In the genomic region with DNA sequence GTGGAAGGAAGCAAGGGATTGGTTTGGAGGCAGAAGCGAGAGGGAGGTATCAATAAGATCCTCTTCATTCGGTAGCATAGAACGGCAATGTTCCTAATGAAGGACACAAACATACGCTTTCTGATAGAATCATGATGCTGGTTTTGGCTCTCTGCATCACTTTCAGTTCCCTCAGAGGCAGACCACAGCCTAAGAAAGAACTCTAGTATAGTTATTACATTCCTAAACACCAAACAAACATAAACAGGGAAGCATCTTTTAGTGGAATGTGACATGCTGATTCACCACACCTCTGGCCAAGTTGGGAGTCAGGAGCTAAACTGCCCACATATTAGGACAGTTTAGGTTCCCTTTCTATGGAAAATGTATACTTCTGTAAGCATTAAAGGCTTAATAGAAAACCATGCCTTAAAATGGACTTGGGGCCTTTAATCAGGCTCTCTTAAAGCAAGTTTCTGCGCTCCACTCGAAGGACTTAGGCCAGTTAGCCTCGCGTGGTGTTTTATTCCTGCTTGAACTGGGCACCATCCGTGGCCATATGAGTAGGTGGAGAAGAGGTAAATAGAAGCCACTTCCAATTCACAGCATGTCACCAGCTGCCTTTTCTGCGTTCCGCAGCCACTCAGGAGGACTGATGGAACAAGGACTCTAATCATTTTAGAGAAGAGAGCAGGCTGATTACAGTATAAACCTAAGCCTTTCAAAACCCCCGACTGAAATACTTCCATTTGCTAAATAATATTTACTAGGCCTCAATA, we compare ENCODE assay signal across 11 cellular contexts. TPM values are rescaled to one million over a fixed set of nuclear protein-coding genes. Genes with fewer than 3 reads are reported as not detected.
DNase-seq lines count a peak whose midpoint lies in the region; ATAC-seq, FAIRE-seq and TF ChIP-seq lines count a peak whose summit lies in the region.
"Had no signal": no experiment of that assay in that cellular context is flagged by ENCODE, and none has a peak within 500 bp of the region (broad histone marks: within the 10 kb centered on the region; RNA-seq: fewer than 3 reads in every experiment).

No MANE protein-coding gene starts in this region.

- in situ Hi-C loops in HepG2 (cut with HindIII; ENCODE audit: extremely low pct_ligation_motif_present, low pct_unique_long_range_greater_than_20kb) (no loop called here), gastrocnemius medialis (cut with MboI; ENCODE audit: low sequenced_read_pairs in 4 of 4) (no loop called here)

- H3K36me3 ChIP-seq in right lobe of liver (no peaks in the 10 kb centered on the region), HepG2 (replicated peaks in 1 of 2; ENCODE audit: control insufficient read depth in 1 of 2, insufficient read depth in 2 of 2, low read length in 2 of 2) (no peaks in the 10 kb centered on the region), gastrocnemius medialis (peaks cover 0 to 5% of the 10 kb centered on the region in 2 donors)

- DNase-seq in right lobe of liver = no peak
- no peak for DNase-seq in HepG2 (ENCODE audit: low spot score)
- peak; percentile 24 for DNase-seq in dedifferentiated amniotic fluid mesenchymal stem cell (ENCODE audit: extremely low spot score)
- no peak for DNase-seq in NK-92 (lab: John Stamatoyannopoulos, UW; ENCODE audit: unreplicated experiment)
- DNase-seq in activated T-cell treated with anti-CD3 and anti-CD28 coated beads, Interleukin-2, amount 50 U/mL, for 48 hours = no peak
- DNase-seq in gastrocnemius medialis = no peak
- no peak for DNase-seq in frontal cortex (ENCODE audit: low spot score in 2 of 2)
- DNase-seq: activated CD4-positive, alpha-beta T cell treated with anti-CD3 and anti-CD28 coated beads, Interleukin-2, amount 50 U/mL, for 4 hours; DND-41; stimulated activated CD4-positive, alpha-beta T cell treated with anti-CD3 and anti-CD28 coated beads, Interleukin-4, amount 100 ng/mL, for 1 hour had no signal

- ATAC-seq in right lobe of liver (peak; percentile 27 to 56 (median 42)), HepG2 (no peak), HG03095 (IDR thresholded peaks at IDR 0.05; ENCODE audit: unreplicated experiment) (peak; percentile 79), gastrocnemius medialis (no peak)

- TF ChIP-seq CTCF in right lobe of liver (IDR thresholded peaks at IDR 0.05) (no peak), HepG2 (CRISPR knock-in tag; IDR thresholded peaks at IDR 0.05) (no peak), gastrocnemius medialis (IDR thresholded peaks at IDR 0.05 in 4 of 5, conservative IDR thresholded peaks at IDR 0.05 in 1 of 5) (no peak)

- no peak overlapping the region for H2AFZ ChIP-seq in HepG2 (ENCODE audit: low read length)

- no peaks in the 10 kb centered on the region for H4K20me1 ChIP-seq in HepG2 (ENCODE audit: insufficient read depth, low read length)

- CTCF ChIA-PET in HepG2 (lab: Yijun Ruan, JAX; ENCODE audit: low intra/inter-chr PET ratio, low total read pairs) = no interaction called here

- POLR2A ChIA-PET in HepG2 (lab: Yijun Ruan, JAX) = no interaction called here

- H3K27ac ChIP-seq in right lobe of liver (no peak overlapping the region), HepG2 (ENCODE audit: extremely low read length, insufficient read depth, low read length) (no peak overlapping the region), gastrocnemius medialis (no peak overlapping the region)

- TF ChIP-seq EP300 in HepG2 (IDR thresholded peaks at IDR 0.05; ENCODE audit: low read depth in 2 of 2, low read length in 2 of 2) = no peak
- TF ChIP-seq EP300 in HepG2 (CRISPR knock-in tag; IDR thresholded peaks at IDR 0.05; ENCODE audit: borderline replicate concordance) = no peak

- no peak overlapping the region for H3K9ac ChIP-seq in HepG2 (ENCODE audit: insufficient read depth, low read depth, low read length)

- no peaks in the 10 kb centered on the region for H3K27me3 ChIP-seq in right lobe of liver
- peaks cover 0 to 8% of the 10 kb centered on the region in 2 experiments; a peak in 1 of 5 replicates for H3K27me3 ChIP-seq in HepG2 (ENCODE audit: control insufficient read depth in 1 of 2, insufficient read depth in 2 of 2, low read length in 2 of 2)
- H3K27me3 ChIP-seq in gastrocnemius medialis = no peaks in the 10 kb centered on the region

- no peaks in the 10 kb centered on the region for H3K79me2 ChIP-seq in HepG2 (ENCODE audit: insufficient read depth, low read length)

- H3K9me3 ChIP-seq in right lobe of liver = no peaks in the 10 kb centered on the region
- H3K9me3 ChIP-seq in HepG2 (ENCODE audit: low read length) = no peaks in the 10 kb centered on the region
- H3K9me3 ChIP-seq in gastrocnemius medialis = no peaks in the 10 kb centered on the region

- no peak for TF ChIP-seq POLR2A in right lobe of liver (IDR thresholded peaks at IDR 0.05)
- no peak for TF ChIP-seq POLR2A in HepG2 (IDR thresholded peaks at IDR 0.05; ENCODE audit: insufficient read depth in 1 of 2, low read depth in 2 of 2, low read length in 2 of 2)
- no peak for TF ChIP-seq POLR2A in gastrocnemius medialis (IDR thresholded peaks at IDR 0.05)

- no peak for TF ChIP-seq RAD21 in HepG2 (CRISPR knock-in tag; IDR thresholded peaks at IDR 0.05)

- WGBS in right lobe of liver (ENCODE audit: insufficient coverage, low coverage, low lambda C conversion rate, missing lambda C conversion rate) = 77% methylated on average over 12 of the region's 12 CpGs
- whole genome bisulfite sequencing in HepG2 (ENCODE audit: low lambda C conversion rate) = 75% methylated on average over 12 of the region's 12 CpGs

- intact Hi-C loops in right lobe of liver (cut with DNase I) (no loop called here), HepG2 (cut with micrococcal nuclease; ENCODE audit: unreplicated experiment) (no loop called here), gastrocnemius medialis (cut with DNase I; ENCODE audit: low total_unique reads) (no loop called here)

- FAIRE-seq in HepG2 (lab: Jason Lieb, UNC) = no peak
- no peak for FAIRE-seq in frontal cortex (lab: Jason Lieb, UNC)

- no peak overlapping the region for H3K4me2 ChIP-seq in HepG2 (ENCODE audit: low read depth, low read length)

- H3K4me3 ChIP-seq in right lobe of liver = no peak overlapping the region
- no peak overlapping the region for H3K4me3 ChIP-seq in HepG2 (replicated peaks in 1 of 3; ENCODE audit: insufficient read depth in 1 of 3, low read depth in 2 of 3, low read length in 3 of 3)
- no peak overlapping the region for H3K4me3 ChIP-seq in gastrocnemius medialis

- H3K4me1 ChIP-seq in right lobe of liver (no peaks in the 10 kb centered on the region), HepG2 (ENCODE audit: insufficient read depth, low read length) (no peaks in the 10 kb centered on the region), gastrocnemius medialis (no peaks in the 10 kb centered on the region)

- no TSS peak for BruUV-seq in HepG2 (replicated peaks; lab: Mats Ljungman, UMichigan)

TF ChIP-seq in HepG2, 621 proteins besides CTCF, POLR2A, EP300 and RAD21 (continues in another document):
- TF ChIP-seq TCF7 (IDR thresholded peaks at IDR 0.05; ENCODE audit: low read depth) (no peak), GABPB1 (CRISPR knock-in tag; IDR thresholded peaks at IDR 0.05) (no peak), RELA (CRISPR knock-in tag; IDR thresholded peaks at IDR 0.05) (no peak), ZNF33A (CRISPR knock-in tag; IDR thresholded peaks at IDR 0.05; ENCODE audit: borderline replicate concordance) (no peak)
- TF ChIP-seq, protein P1, sequence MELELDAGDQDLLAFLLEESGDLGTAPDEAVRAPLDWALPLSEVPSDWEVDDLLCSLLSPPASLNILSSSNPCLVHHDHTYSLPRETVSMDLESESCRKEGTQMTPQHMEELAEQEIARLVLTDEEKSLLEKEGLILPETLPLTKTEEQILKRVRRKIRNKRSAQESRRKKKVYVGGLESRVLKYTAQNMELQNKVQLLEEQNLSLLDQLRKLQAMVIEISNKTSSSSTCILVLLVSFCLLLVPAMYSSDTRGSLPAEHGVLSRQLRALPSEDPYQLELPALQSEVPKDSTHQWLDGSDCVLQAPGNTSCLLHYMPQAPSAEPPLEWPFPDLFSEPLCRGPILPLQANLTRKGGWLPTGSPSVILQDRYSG (CRISPR knock-in tag; IDR thresholded peaks at IDR 0.05) = no peak

RNA-seq across cellular contexts. Expression of a gene that starts 53.7 kb away (rescaled TPM):
- total RNA-seq in right lobe of liver = 10 to 100 TPM; 19.5 to 42.3 (median 26.5) TPM
- total RNA-seq in HepG2 (2016; rRNA removed; fragmentation: Illumina TruSeq; extraction: Trizol) = 3.1 and 6.5 TPM in 2 replicates
- total RNA-seq in HepG2 (2016; cell fraction: cytosol; rRNA removed; fragmentation: Illumina TruSeq; extraction: Trizol; ENCODE audit: low read depth) = 1.3 and 2.9 TPM in 2 replicates
- 2.7 and 7.3 TPM in 2 replicates for total RNA-seq in HepG2 (2016; cell fraction: insoluble cytoplasmic fraction; rRNA removed; fragmentation: Illumina TruSeq; extraction: Trizol)
- total RNA-seq in HepG2 (2016; cell fraction: membrane; rRNA removed; fragmentation: Illumina TruSeq; extraction: Trizol) = 4.1 and 4.8 TPM in 2 replicates
- 6.2 and 7.8 TPM in 2 replicates for total RNA-seq in HepG2 (2016; cell fraction: nucleus; rRNA removed; fragmentation: Illumina TruSeq; extraction: Trizol)
- polyA plus RNA-seq in HepG2 (2011; rRNA removed) = 2.5 and 3.3 TPM in 2 replicates
- polyA plus RNA-seq in HepG2 (2011; cell fraction: cytosol; rRNA removed) = 1.7 and 2.7 TPM in 2 replicates
- 1.1 and 1.3 TPM in 2 replicates for polyA plus RNA-seq in HepG2 (2011; cell fraction: nucleus; rRNA removed)
- polyA plus RNA-seq in HepG2 (2012) = 1.1 and 1.8 TPM in 2 replicates
- polyA plus RNA-seq in HepG2 (2016; cell fraction: cytosol; fragmentation: Illumina TruSeq; extraction: Trizol; ENCODE audit: low read depth) = 2.0 and 2.2 TPM in 2 replicates
- 2.8 and 3.0 TPM in 2 replicates for polyA plus RNA-seq in HepG2 (2016; cell fraction: insoluble cytoplasmic fraction; fragmentation: Illumina TruSeq; extraction: Trizol; ENCODE audit: low read depth)
- 2.2 and 2.8 TPM in 2 replicates for polyA plus RNA-seq in HepG2 (2016; cell fraction: membrane; fragmentation: Illumina TruSeq; extraction: Trizol; ENCODE audit: low read depth)
- 5.7 and 10.7 TPM in 2 replicates for polyA plus RNA-seq in HepG2 (2016; cell fraction: nucleus; fragmentation: Illumina TruSeq; extraction: Trizol; ENCODE audit: insufficient read depth, low read depth)
- 1.3 and 18.8 TPM in 2 replicates for polyA minus RNA-seq in HepG2 (2011; rRNA and poly(A)+ RNA removed; ENCODE audit: low replicate concordance)
- polyA minus RNA-seq in HepG2 (2011; cell fraction: cytosol; rRNA and poly(A)+ RNA removed) = 1.5 and 1.6 TPM in 2 replicates
- 3.6 and 10.0 TPM in 2 replicates for polyA minus RNA-seq in HepG2 (2011; cell fraction: nucleus; rRNA and poly(A)+ RNA removed)
- 10 to 100 TPM; 14.5 to 30.3 (median 22.4) TPM for total RNA-seq in gastrocnemius medialis
- 444 TPM for total RNA-seq in frontal cortex

Comparison
In these comparisons a context has a peak if more than half of its experiments do, and no peak if none do; other contexts are left out.
1. ATAC-seq: peak in right lobe of liver (4 of 4) and HG03095 (single experiment); none in HepG2 (single experiment) and gastrocnemius medialis (0 of 2).
2. RNA of a gene that starts 53.7 kb away (total RNA-seq): 444 TPM in frontal cortex (single experiment); 19.5 to 42.3 TPM in right lobe of liver, 14.5 to 30.3 TPM in gastrocnemius medialis and 1.3 to 7.8 TPM in HepG2; every median in the first group is over 10 times any median in the second.